In genomic region chr7:2003451-2003930, GRCh38 we compare ENCODE assay signal across 23 cellular contexts.
DNase-seq lines count a peak whose midpoint lies in the region; ATAC-seq and TF ChIP-seq lines count a peak whose summit lies in the region.
"Had no signal": no experiment of that assay in that cellular context is flagged by ENCODE, and none has a peak within 500 bp of the region (broad histone marks: within the 10 kb centered on the region; RNA-seq: fewer than 3 reads in every experiment).

No MANE protein-coding gene starts in this region.

- H2AFZ ChIP-seq in OCI-LY1 (ENCODE audit: low read length) (no peak overlapping the region), Karpas-422 (ENCODE audit: low read length) (no peak overlapping the region)

- no peak overlapping the region for H3K4me3 ChIP-seq in OCI-LY1 (ENCODE audit: low read depth, low read length, poor library complexity, severe bottlenecking)
- no peak overlapping the region for H3K4me3 ChIP-seq in lower lobe of right lung
- no peak overlapping the region for H3K4me3 ChIP-seq in suprapubic skin
- no peak overlapping the region for H3K4me3 ChIP-seq in Karpas-422 (ENCODE audit: low read length)
- H3K4me3 ChIP-seq: breast epithelium, coronary artery, pancreas, thoracic aorta had no signal

- H3K27me3 ChIP-seq in OCI-LY1 (ENCODE audit: insufficient read depth, low read length), result no peaks in the 10 kb centered on the region
- H3K27me3 ChIP-seq in lower lobe of right lung (ENCODE audit: low read depth), result no peaks in the 10 kb centered on the region
- H3K27me3 ChIP-seq in suprapubic skin, result no peaks in the 10 kb centered on the region
- H3K27me3 ChIP-seq in Karpas-422 (ENCODE audit: low read length), result no peaks in the 10 kb centered on the region
- H3K27me3 ChIP-seq: breast epithelium, pancreas had no signal

- H3K36me3 ChIP-seq in OCI-LY1 (ENCODE audit: insufficient read depth, low read length) (peaks cover 14% of the 10 kb centered on the region; the same call in 1 of the 2 replicates), lower lobe of right lung (no peaks in the 10 kb centered on the region), suprapubic skin (peaks cover 12% of the 10 kb centered on the region), Karpas-422 (ENCODE audit: insufficient read depth, low read length) (no peaks in the 10 kb centered on the region)
- H3K36me3 ChIP-seq: breast epithelium, pancreas, thoracic aorta had no signal

- DNase-seq in chondrocyte (ENCODE audit: low spot score), result peak; percentile 78
- DNase-seq in lower lobe of right lung, result peak; percentile 30
- peak; percentile 52 to 66 for DNase-seq in suprapubic skin (ENCODE audit: low spot score in 2 of 2)
- no peak for DNase-seq in Karpas-422
- no peak for DNase-seq in progenitor cell of endocrine pancreas (ENCODE audit: low spot score, unreplicated experiment)
- DNase-seq in NCI-H510A treated with DMSO at 0.1 percent for 48 hours (lab: John Stamatoyannopoulos, UW), result no peak
- DNase-seq: activated gamma-delta T cell; AML-193; HFFc6; Kasumi-1; kidney glomerular epithelial cell; mesendoderm; NCI-H1048; NCI-H2081 treated with DMSO at 0.1 percent for 48 hours; stimulated activated naive CD4-positive, alpha-beta T cell had no signal

- TF ChIP-seq EP300 in suprapubic skin (IDR thresholded peaks at IDR 0.05), result no peak

- H3K27ac ChIP-seq in OCI-LY1 (ENCODE audit: low read depth, low read length, poor library complexity, severe bottlenecking) (peak overlapping the region; percentile 44), lower lobe of right lung (no peak overlapping the region), suprapubic skin (no peak overlapping the region), Karpas-422 (ENCODE audit: low read length) (no peak overlapping the region)
- H3K27ac ChIP-seq: breast epithelium, coronary artery, pancreas, thoracic aorta had no signal

- H3K27me3 Mint-ChIP-seq in chondrocyte (ENCODE audit: low read depth), result no peaks in the 10 kb centered on the region
- no peaks in the 10 kb centered on the region for H3K27me3 Mint-ChIP-seq in progenitor cell of endocrine pancreas
- H3K27me3 Mint-ChIP-seq: naive thymus-derived CD4-positive, alpha-beta T cell had no signal

- ATAC-seq in lower lobe of right lung, result no peak
- no peak for ATAC-seq in HG02610 (IDR thresholded peaks at IDR 0.05; ENCODE audit: unreplicated experiment)
- ATAC-seq: naive thymus-derived CD4-positive, alpha-beta T cell; pancreas had no signal

- H3K36me3 Mint-ChIP-seq in chondrocyte (ENCODE audit: low read depth) (peaks cover 3% of the 10 kb centered on the region), progenitor cell of endocrine pancreas (ENCODE audit: insufficient read depth) (peaks cover 2% of the 10 kb centered on the region)

- TF ChIP-seq POLR2A in suprapubic skin (IDR thresholded peaks at IDR 0.05), result no peak

- H3K4me1 ChIP-seq in OCI-LY1 (ENCODE audit: insufficient read depth, low read length, severe bottlenecking) (peaks cover 22% of the 10 kb centered on the region), lower lobe of right lung (no peaks in the 10 kb centered on the region), suprapubic skin (no peaks in the 10 kb centered on the region), Karpas-422 (ENCODE audit: low read length) (no peaks in the 10 kb centered on the region; the same call in 1 of the 2 replicates)
- H3K4me1 ChIP-seq: breast epithelium, pancreas had no signal

- no CpG with 5 or more reads among the region's 10 CpGs for WGBS in suprapubic skin

- no peak overlapping the region for H3K27ac Mint-ChIP-seq in chondrocyte (ENCODE audit: unreplicated experiment)
- no peak overlapping the region for H3K27ac Mint-ChIP-seq in progenitor cell of endocrine pancreas
- H3K27ac Mint-ChIP-seq: HFFc6 had no signal

- no peaks in the 10 kb centered on the region for H3K9me2 ChIP-seq in OCI-LY1 (ENCODE audit: low read depth, low read length)
- H3K9me2 ChIP-seq in Karpas-422 (replicated peaks; ENCODE audit: insufficient read depth, low read length), result no peaks in the 10 kb centered on the region

- intact Hi-C loops in lower lobe of right lung (cut with DNase I), result no loop called here

- H3K79me2 ChIP-seq in OCI-LY1 (ENCODE audit: insufficient read depth, low read length), result no peaks in the 10 kb centered on the region
- H3K79me2 ChIP-seq in Karpas-422 (ENCODE audit: low read length), result no peaks in the 10 kb centered on the region

- TF ChIP-seq CTCF in OCI-LY1 (IDR thresholded peaks at IDR 0.05; ENCODE audit: low read length), result no peak
- no peak for TF ChIP-seq CTCF in chondrocyte (IDR thresholded peaks at IDR 0.05)
- no peak for TF ChIP-seq CTCF in lower lobe of right lung (IDR thresholded peaks at IDR 0.05)
- no peak for TF ChIP-seq CTCF in suprapubic skin (IDR thresholded peaks at IDR 0.05)
- no peak for TF ChIP-seq CTCF in progenitor cell of endocrine pancreas (IDR thresholded peaks at IDR 0.05; ENCODE audit: unreplicated experiment)

- H4K20me1 ChIP-seq in OCI-LY1 (ENCODE audit: insufficient read depth, low read length) (no peaks in the 10 kb centered on the region), Karpas-422 (ENCODE audit: insufficient read depth, low read depth, low read length) (no peaks in the 10 kb centered on the region)

- no peaks in the 10 kb centered on the region for H3F3A ChIP-seq in OCI-LY1 (ENCODE audit: insufficient read depth, low read length)

- H3K9me3 Mint-ChIP-seq in chondrocyte (ENCODE audit: low read depth), result no peaks in the 10 kb centered on the region
- no peaks in the 10 kb centered on the region for H3K9me3 Mint-ChIP-seq in progenitor cell of endocrine pancreas (ENCODE audit: low read depth)
- H3K9me3 Mint-ChIP-seq: endodermal cell; HFFc6; naive thymus-derived CD4-positive, alpha-beta T cell had no signal

- H3K9me3 ChIP-seq in OCI-LY1 (ENCODE audit: low read length) (no peaks in the 10 kb centered on the region), lower lobe of right lung (no peaks in the 10 kb centered on the region), suprapubic skin (no peaks in the 10 kb centered on the region), Karpas-422 (ENCODE audit: low read length) (no peaks in the 10 kb centered on the region)
- H3K9me3 ChIP-seq: breast epithelium, pancreas, thoracic aorta had no signal

- no peak overlapping the region for H3K4me3 Mint-ChIP-seq in chondrocyte (ENCODE audit: unreplicated experiment)
- H3K4me3 Mint-ChIP-seq in progenitor cell of endocrine pancreas (ENCODE audit: low read depth), result no peak overlapping the region
- H3K4me3 Mint-ChIP-seq: endodermal cell; HFFc6; naive thymus-derived CD4-positive, alpha-beta T cell had no signal

- no peaks in the 10 kb centered on the region for H3K4me1 Mint-ChIP-seq in chondrocyte (ENCODE audit: low read depth)
- no peaks in the 10 kb centered on the region for H3K4me1 Mint-ChIP-seq in progenitor cell of endocrine pancreas (ENCODE audit: low read depth)
- H3K4me1 Mint-ChIP-seq: endodermal cell had no signal

- H3K9ac ChIP-seq in OCI-LY1 (ENCODE audit: low read length) (no peak overlapping the region), Karpas-422 (ENCODE audit: low read length) (no peak overlapping the region)

- H3K4me2 ChIP-seq in OCI-LY1 (ENCODE audit: low read length) (no peak overlapping the region), Karpas-422 (ENCODE audit: low read depth, low read length, poor library complexity, severe bottlenecking) (no peak overlapping the region)

Comparison
In these comparisons a context has a peak if more than half of its experiments do, and no peak if none do; other contexts are left out.
1. DNase-seq: peak in chondrocyte (single experiment), lower lobe of right lung (single experiment) and suprapubic skin (2 of 2); none in Karpas-422 (single experiment), progenitor cell of endocrine pancreas (single experiment) and NCI-H510A treated with DMSO at 0.1 percent for 48 hours (single experiment).